ENCODE assay signal across 15 cellular contexts in the genomic region with DNA sequence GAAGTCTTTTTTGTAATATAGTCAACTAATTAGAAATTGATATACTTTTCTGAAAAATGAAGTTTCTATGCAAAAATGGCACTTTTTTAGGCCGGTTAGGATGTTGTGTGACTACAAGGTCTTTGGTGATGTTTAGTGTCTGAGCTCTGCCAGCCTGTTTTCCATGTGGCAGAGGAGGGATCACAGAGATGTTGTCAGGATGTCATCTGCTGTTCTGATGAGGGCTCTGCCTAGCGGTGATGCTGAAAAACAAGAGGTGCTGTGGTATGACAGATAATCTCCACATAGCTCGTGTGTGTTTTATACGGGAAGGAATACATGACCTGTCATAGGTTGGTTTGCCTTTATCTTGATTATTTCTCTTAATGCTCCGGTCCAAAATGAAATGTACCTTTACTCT.
"Had no signal": no experiment of that assay in that cellular context is flagged by ENCODE, and none has a peak within 500 bp of the region (broad histone marks: within the 10 kb centered on the region; RNA-seq: fewer than 3 reads in every experiment).

No MANE protein-coding gene starts in this region.

- H3K27me3 ChIP-seq: foreskin keratinocyte, tibial artery had no signal

- H3K9me3 ChIP-seq: prostate gland, tibial artery had no signal

- H3K4me3 Mint-ChIP-seq: effector memory CD8-positive, alpha-beta T cell; nephron had no signal

- DNase-seq: activated CD4-positive, alpha-beta T cell treated with anti-CD3 and anti-CD28 coated beads for 1 hour; activated CD4-positive, alpha-beta T cell treated with anti-CD3 and anti-CD28 coated beads, Interleukin-2, amount 50 U/mL, for 4 hours; activated naive CD4-positive, alpha-beta T cell treated with anti-CD3 and anti-CD28 coated beads, Interleukin-2, amount 50 U/mL, for 16 hours; dermis blood vessel endothelial cell; effector memory CD8-positive, alpha-beta T cell; foreskin keratinocyte; occipital lobe; right cardiac atrium; stimulated activated CD4-positive, alpha-beta T cell treated with anti-CD3 and anti-CD28 coated beads, Interleukin-15, amount 100 ng/mL, for 24 hours; stimulated activated CD4-positive, alpha-beta T cell treated with anti-CD3 and anti-CD28 coated beads, Interleukin-4, amount 100 ng/mL, for 1 hour; stimulated activated naive CD4-positive, alpha-beta T cell; tibial artery had no signal

- H3K27me3 Mint-ChIP-seq: effector memory CD8-positive, alpha-beta T cell had no signal

- H3K4me3 ChIP-seq: prostate gland, skin epidermis, tibial artery had no signal

- H3K27ac ChIP-seq: foreskin keratinocyte, prostate gland, skin epidermis, tibial artery had no signal

- H3K9me3 Mint-ChIP-seq: effector memory CD8-positive, alpha-beta T cell; nephron had no signal

- H3K27ac Mint-ChIP-seq: nephron had no signal

- H3K4me1 ChIP-seq: foreskin keratinocyte, prostate gland, tibial artery had no signal

- H3K36me3 ChIP-seq: prostate gland had no signal

- ATAC-seq: effector memory CD8-positive, alpha-beta T cell; foreskin keratinocyte; right cardiac atrium had no signal
